ENCODE assay signal across 15 cellular contexts in the genomic region with DNA sequence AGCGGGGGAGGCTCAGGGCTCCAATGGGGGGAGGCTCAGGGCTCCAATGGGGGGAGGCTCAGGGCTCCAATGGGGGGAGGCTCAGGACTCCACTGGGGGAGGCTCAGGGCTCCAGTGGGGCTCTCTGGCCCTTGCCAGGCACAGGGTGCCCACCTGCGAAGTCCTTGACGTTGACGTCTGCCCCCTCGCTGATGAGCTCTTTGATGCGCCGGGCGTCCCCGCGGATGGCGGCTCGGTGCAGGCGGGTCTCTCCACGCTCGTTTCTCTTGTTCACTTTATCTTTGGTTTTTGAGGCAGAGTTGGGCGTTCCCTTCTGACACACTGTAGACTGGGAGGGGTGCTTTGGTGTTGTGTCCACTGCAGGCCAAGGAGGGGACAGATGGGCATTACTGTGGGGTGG.
"Had no signal": no experiment of that assay in that cellular context is flagged by ENCODE, and none has a peak within 500 bp of the region (broad histone marks: within the 10 kb centered on the region; RNA-seq: fewer than 3 reads in every experiment).

No MANE protein-coding gene starts in this region.

- H3K36me3 Mint-ChIP-seq: activated naive CD8-positive, alpha-beta T cell had no signal

- H3K4me3 Mint-ChIP-seq: activated naive CD8-positive, alpha-beta T cell; naive thymus-derived CD4-positive, alpha-beta T cell; type B pancreatic cell had no signal

- H3K27me3 Mint-ChIP-seq: activated naive CD8-positive, alpha-beta T cell; naive thymus-derived CD4-positive, alpha-beta T cell; type B pancreatic cell had no signal

- H3K9me3 Mint-ChIP-seq: type B pancreatic cell had no signal

- H3K27ac ChIP-seq: ascending aorta, esophagus squamous epithelium, spleen, suprapubic skin had no signal

- H3K9me3 ChIP-seq: ascending aorta, esophagus squamous epithelium, spleen, suprapubic skin had no signal

- H3K4me3 ChIP-seq: ascending aorta, dorsolateral prefrontal cortex, esophagus squamous epithelium, lung, spleen, suprapubic skin had no signal

- DNase-seq: activated CD4-positive, alpha-beta T cell treated with anti-CD3 and anti-CD28 coated beads, Interleukin-2, amount 50 U/mL, for 48 hours; dorsolateral prefrontal cortex; esophagus squamous epithelium; foreskin fibroblast; naive thymus-derived CD4-positive, alpha-beta T cell; spleen; stimulated activated CD4-positive, alpha-beta T cell treated with anti-CD3 and anti-CD28 coated beads, Interleukin-1b, Interleukin-23, amount 100 ng/mL, for 48 hours; stimulated activated naive CD4-positive, alpha-beta T cell had no signal

- H3K27me3 ChIP-seq: ascending aorta, dorsolateral prefrontal cortex, esophagus squamous epithelium, spleen, suprapubic skin had no signal

- H3K4me1 ChIP-seq: ascending aorta had no signal

- ATAC-seq: activated CD4-positive, CD25-positive, alpha-beta regulatory T cell treated with anti-CD3 and anti-CD28 coated beads, Interleukin-2, amount 50 U/mL, for 24 hours; naive thymus-derived CD4-positive, alpha-beta T cell; sciatic nerve had no signal
